ENCODE assay signal across 12 cellular contexts in genomic region chr15:73078722-73079121, GRCh38. TPM values are rescaled to one million over a fixed set of nuclear protein-coding genes. Genes with fewer than 3 reads are reported as not detected.
DNase-seq lines count a peak whose midpoint lies in the region; ATAC-seq, FAIRE-seq and TF ChIP-seq lines count a peak whose summit lies in the region.
"Had no signal": no experiment of that assay in that cellular context is flagged by ENCODE, and none has a peak within 500 bp of the region (broad histone marks: within the 10 kb centered on the region; RNA-seq: fewer than 3 reads in every experiment).

No MANE protein-coding gene starts in this region.

- H3K27me3 Mint-ChIP-seq in activated CD4-positive, alpha-beta T cell treated with anti-CD3 and anti-CD28 coated beads, Interleukin-2, amount 10 ng/mL, durations not matched to agents 24 days and 14 days = peaks cover 4% of the 10 kb centered on the region

- no peak overlapping the region for H3K27ac Mint-ChIP-seq in activated CD4-positive, alpha-beta T cell treated with anti-CD3 and anti-CD28 coated beads, Interleukin-2, amount 10 ng/mL, durations not matched to agents 24 days and 14 days
- H3K27ac Mint-ChIP-seq: CD4-positive, CD25-positive, alpha-beta regulatory T cell had no signal

- H3K4me1 Mint-ChIP-seq in activated CD4-positive, alpha-beta T cell treated with anti-CD3 and anti-CD28 coated beads, Interleukin-2, amount 10 ng/mL, durations not matched to agents 24 days and 14 days = no peaks in the 10 kb centered on the region
- H3K4me1 Mint-ChIP-seq: CD4-positive, CD25-positive, alpha-beta regulatory T cell had no signal

- in situ Hi-C loops in astrocyte of the cerebellum (cut with HindIII; ENCODE audit: low sequenced_read_pairs) = no loop called here

- peak; percentile 43 for FAIRE-seq in A549 (lab: Jason Lieb, UNC)
- FAIRE-seq: endometrium had no signal

- no peaks in the 10 kb centered on the region for H3K9me3 ChIP-seq in A549

- H3K4me1 ChIP-seq in A549 = peaks cover 17% of the 10 kb centered on the region

- CTCF ChIA-PET in A549 (lab: Yijun Ruan, JAX) = interaction anchor here (0.7 to 2.4 kb wide), 11 partner anchors 15 to 357 kb away, joined by 3 to 12 read pairs (median 3); no protein-coding TSS in a partner anchor

- POLR2A ChIA-PET in A549 (lab: Yijun Ruan, JAX) = no interaction called here

- ATAC-seq in A549 = peak in 1 of 2 experiments; percentile 26; a peak in 1 of 6 replicates

- H3K36me3 Mint-ChIP-seq in activated CD4-positive, alpha-beta T cell treated with anti-CD3 and anti-CD28 coated beads, Interleukin-2, amount 10 ng/mL, durations not matched to agents 24 days and 14 days (ENCODE audit: low read depth) = no peaks in the 10 kb centered on the region
- H3K36me3 Mint-ChIP-seq: CD4-positive, CD25-positive, alpha-beta regulatory T cell had no signal

- H3K4me2 ChIP-seq in A549 = peak overlapping the region; percentile 16; the same call in 1 of the 3 replicates

- no peaks in the 10 kb centered on the region for H3K9me3 Mint-ChIP-seq in activated CD4-positive, alpha-beta T cell treated with anti-CD3 and anti-CD28 coated beads, Interleukin-2, amount 10 ng/mL, durations not matched to agents 24 days and 14 days

- intact Hi-C loops in activated CD4-positive, alpha-beta T cell treated with anti-CD3 and anti-CD28 coated beads, Interleukin-2, amount 10 ng/mL, durations not matched to agents 24 days and 14 days (cut with micrococcal nuclease) = no loop called here

- peak in 1 of 2 experiments; percentile 28 for DNase-seq in A549 (ENCODE audit: low read depth in 1 of 2, low spot score in 1 of 2)
- peak; percentile 69 for DNase-seq in HT1080 (ENCODE audit: low read depth)
- DNase-seq in astrocyte of the cerebellum (ENCODE audit: low read depth) = peak; percentile 95
- no peak for DNase-seq in activated CD4-positive, alpha-beta T cell treated with anti-CD3 and anti-CD28 coated beads, Interleukin-2, amount 10 ng/mL, durations not matched to agents 24 days and 14 days
- no peak for DNase-seq in NCI-H2227 (lab: John Stamatoyannopoulos, UW; ENCODE audit: unreplicated experiment)
- DNase-seq in DMS153 (lab: John Stamatoyannopoulos, UW) = no peak
- DNase-seq in C1 segment of cervical spinal cord (lab: John Stamatoyannopoulos, UW) = no peak
- DNase-seq: CD4-positive, CD25-positive, alpha-beta regulatory T cell; NCI-H2081; stimulated activated CD4-positive, alpha-beta T cell treated with anti-CD3 and anti-CD28 coated beads, Interleukin-4, amount 100 ng/mL, for 1 hour had no signal

- TF ChIP-seq RAD21 in A549 (conservative IDR thresholded peaks at IDR 0.05 in 1 of 2, IDR thresholded peaks at IDR 0.05 in 1 of 2) = no peak

- H3K27ac ChIP-seq in A549 = no peak overlapping the region
- H3K27ac ChIP-seq in layer of hippocampus (ENCODE audit: low read depth, low read length) = peak overlapping the region; percentile 11

- H3K27me3 ChIP-seq in layer of hippocampus (ENCODE audit: control insufficient read depth, insufficient read depth, low read length) = no peaks in the 10 kb centered on the region

- TF ChIP-seq CTCF in A549 (IDR thresholded peaks at IDR 0.05) (no peak), astrocyte of the cerebellum (IDR thresholded peaks at IDR 0.05; ENCODE audit: low read depth, low read length, missing control alignments) (no peak)

- TF ChIP-seq POLR2A in A549 (IDR thresholded peaks at IDR 0.05; ENCODE audit: low read length) = no peak

- no peak overlapping the region for H3K4me3 ChIP-seq in A549
- no peak overlapping the region for H3K4me3 ChIP-seq in astrocyte of the cerebellum (ENCODE audit: low read depth, low read length)

- WGBS in A549 (ENCODE audit: missing lambda C conversion rate) = 85% methylated on average over 2 of the region's 2 CpGs

- no peak for TF ChIP-seq EP300 in A549 (IDR thresholded peaks at IDR 0.05)

- H3K4me3 Mint-ChIP-seq in activated CD4-positive, alpha-beta T cell treated with anti-CD3 and anti-CD28 coated beads, Interleukin-2, amount 10 ng/mL, durations not matched to agents 24 days and 14 days = no peak overlapping the region
- H3K4me3 Mint-ChIP-seq: CD4-positive, CD25-positive, alpha-beta regulatory T cell had no signal

TF ChIP-seq in A549, 52 proteins besides CTCF, POLR2A, EP300 and RAD21:
- TF ChIP-seq CEBPB (IDR thresholded peaks at IDR 0.05) (peak; percentile 65 to 77), CHD2 (IDR thresholded peaks at IDR 0.05; ENCODE audit: low read length, partially characterized antibody) (no peak)
TF ChIP-seq in A549: peak in this region for 1.

RNA-seq across cellular contexts. Expression of gene NEO1, which starts 26.5 kb away (rescaled TPM):
- polyA plus RNA-seq in A549 (2011; rRNA removed) (29.1 and 40.6 TPM in 2 replicates), A549 (2017; fragmentation: RNase III; extraction: RNeasy Plus Mini Kit Qiagen cat#74134 plus additional on column Dnase treatment) (26.8 to 35.1 TPM (median 30.3 TPM) in 3 replicates)
- polyA plus RNA-seq in A549 (2012; cell fraction: cytosol; rRNA removed) = 14.9 and 16.2 TPM in 2 replicates
- 37.6 and 39.2 TPM in 2 replicates for polyA plus RNA-seq in A549 (2012; cell fraction: nucleus; rRNA removed)
- polyA minus RNA-seq in A549 (2011; rRNA and poly(A)+ RNA removed) = 48.4 and 58.4 TPM in 2 replicates
- total RNA-seq in HT1080 (2014; rRNA removed; shearing (Covaris generic)) = 1.4 and 2.9 TPM in 2 replicates
- polyA plus RNA-seq in HT1080 (2015; cell fraction: cytosol; rRNA removed) = 3.6 and 4.4 TPM in 2 replicates
- polyA plus RNA-seq in HT1080 (2015; cell fraction: nucleus; rRNA removed) = 10.8 and 11.6 TPM in 2 replicates
- total RNA-seq in activated CD4-positive, alpha-beta T cell treated with anti-CD3 and anti-CD28 coated beads, Interleukin-2, amount 10 ng/mL, durations not matched to agents 24 days and 14 days = 5.8 TPM in 2 replicates

Comparison
In these comparisons a context has a peak if more than half of its experiments do, and no peak if none do; other contexts are left out.
1. DNase-seq: peak in HT1080 (single experiment) and astrocyte of the cerebellum (single experiment); none in activated CD4-positive, alpha-beta T cell treated with anti-CD3 and anti-CD28 coated beads, Interleukin-2, amount 10 ng/mL, durations not matched to agents 24 days and 14 days (single experiment), NCI-H2227 (single experiment), DMS153 (single experiment) and C1 segment of cervical spinal cord (0 of 14).